13 cellular contexts compared by ENCODE assay signal in the genomic region with DNA sequence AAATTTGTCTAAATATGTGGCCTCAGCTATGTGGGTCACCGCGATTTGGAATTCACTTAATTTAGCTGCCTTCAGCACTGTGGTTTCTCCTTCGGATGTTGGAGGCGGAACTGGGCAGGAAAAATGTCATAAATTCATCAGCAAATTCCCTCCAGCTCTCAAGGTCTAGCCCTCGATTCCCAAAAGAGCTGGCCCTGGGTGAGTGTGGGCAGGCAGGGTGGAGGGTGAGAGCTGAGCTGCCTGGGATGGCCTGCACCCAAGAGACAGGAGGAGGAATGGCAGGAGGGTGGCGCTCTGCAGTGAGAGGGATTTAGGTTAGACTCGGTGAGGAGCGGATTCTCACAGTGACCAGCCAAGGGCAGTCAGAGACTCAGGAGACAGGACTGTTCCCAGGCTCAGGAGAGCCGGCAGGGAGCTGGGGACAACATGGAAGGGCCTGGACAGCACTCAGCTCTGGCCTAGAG. TPM values are rescaled to one million over a fixed set of nuclear protein-coding genes. Genes with fewer than 3 reads are reported as not detected.
DNase-seq lines count a peak whose midpoint lies in the region; ATAC-seq and TF ChIP-seq lines count a peak whose summit lies in the region.
"Had no signal": no experiment of that assay in that cellular context is flagged by ENCODE, and none has a peak within 500 bp of the region (broad histone marks: within the 10 kb centered on the region; RNA-seq: fewer than 3 reads in every experiment).

No MANE protein-coding gene starts in this region.

- CTCF ChIA-PET in HEK293 (lab: Yijun Ruan, JAX): interaction anchor here (0.6 to 1.0 kb wide), 4 partner anchors 8 to 542 kb away, joined by 3 to 5 read pairs (median 3); no protein-coding TSS in a partner anchor

- ATAC-seq in upper lobe of right lung: no peak
- ATAC-seq in HG03571 (IDR thresholded peaks at IDR 0.05; ENCODE audit: unreplicated experiment): no peak
- ATAC-seq: activated naive CD8-positive, alpha-beta T cell treated with anti-CD3 and anti-CD28 coated beads, Interleukin-2, amount 50 U/mL, for 24 hours had no signal

- no peak for TF ChIP-seq POLR2A in breast epithelium (IDR thresholded peaks at IDR 0.05)

- POLR2A ChIA-PET in HEK293 (lab: Yijun Ruan, JAX): no interaction called here

- H3K27ac ChIP-seq in HEK293 (ENCODE audit: extremely low read depth, low read depth, low read length) (no peak overlapping the region), breast epithelium (peak overlapping the region; percentile 86 to 94), right atrium auricular region (peak overlapping the region; percentile 72 to 75), upper lobe of right lung (peak overlapping the region; percentile 6)
- H3K27ac ChIP-seq in effector memory CD4-positive, alpha-beta T cell (ENCODE audit: insufficient read depth, low read length, poor library complexity, severe bottlenecking): no peak overlapping the region

- H3K4me1 ChIP-seq in HEK293 (ENCODE audit: control insufficient read depth, insufficient read depth, low read length) (no peaks in the 10 kb centered on the region), breast epithelium (peaks cover 0 to 21% of the 10 kb centered on the region in 2 donors), right atrium auricular region (peaks cover 0 to 38% of the 10 kb centered on the region in 2 donors), upper lobe of right lung (peaks cover 19% of the 10 kb centered on the region)
- H3K4me1 ChIP-seq in effector memory CD4-positive, alpha-beta T cell (ENCODE audit: control insufficient read depth, insufficient read depth, low read length, poor library complexity, severe bottlenecking): no peaks in the 10 kb centered on the region

- no peaks in the 10 kb centered on the region for H3K27me3 ChIP-seq in breast epithelium
- no peaks in the 10 kb centered on the region for H3K27me3 ChIP-seq in right atrium auricular region
- H3K27me3 ChIP-seq in upper lobe of right lung: no peaks in the 10 kb centered on the region
- H3K27me3 ChIP-seq in effector memory CD4-positive, alpha-beta T cell (replicated peaks; ENCODE audit: control insufficient read depth, insufficient read depth, low read length, poor library complexity, severe bottlenecking): no peaks in the 10 kb centered on the region
- H3K27me3 ChIP-seq: MG63 had no signal

- TF ChIP-seq CTCF in HEK293 (tag by site-specific recombination; IDR thresholded peaks at IDR 0.05) (no peak), breast epithelium (IDR thresholded peaks at IDR 0.05) (no peak), right atrium auricular region (IDR thresholded peaks at IDR 0.05) (peak in 1 of 2 donors; percentile 20), upper lobe of right lung (IDR thresholded peaks at IDR 0.05) (no peak)

- peak in 1 of 2 donors; percentile 72 for DNase-seq in breast epithelium (ENCODE audit: low spot score in 2 of 2)
- DNase-seq in right atrium auricular region (ENCODE audit: low spot score): no peak
- DNase-seq in upper lobe of right lung: no peak
- no peak for DNase-seq in NCI-H1436 treated with DMSO at 0.1 percent for 48 hours (lab: John Stamatoyannopoulos, UW)
- no peak for DNase-seq in NCI-H2081 (lab: John Stamatoyannopoulos, UW)
- DNase-seq in effector memory CD4-positive, alpha-beta T cell: no peak
- DNase-seq: activated naive CD8-positive, alpha-beta T cell treated with anti-CD3 and anti-CD28 coated beads, Interleukin-2, amount 50 U/mL, for 24 hours; H7; NCI-H526 had no signal

- H3K9me3 ChIP-seq in HEK293 (ENCODE audit: control insufficient read depth, insufficient read depth, low read depth, low read length): no peaks in the 10 kb centered on the region
- no peaks in the 10 kb centered on the region for H3K9me3 ChIP-seq in breast epithelium
- no peaks in the 10 kb centered on the region for H3K9me3 ChIP-seq in right atrium auricular region
- H3K9me3 ChIP-seq in upper lobe of right lung: no peaks in the 10 kb centered on the region
- no peaks in the 10 kb centered on the region for H3K9me3 ChIP-seq in effector memory CD4-positive, alpha-beta T cell (ENCODE audit: control insufficient read depth, low read length)
- H3K9me3 ChIP-seq: MG63 had no signal

- H3K36me3 ChIP-seq in HEK293 (ENCODE audit: control insufficient read depth in 2 of 2, insufficient read depth in 1 of 2, low read length in 2 of 2): no peaks in the 10 kb centered on the region
- no peaks in the 10 kb centered on the region for H3K36me3 ChIP-seq in breast epithelium
- H3K36me3 ChIP-seq in right atrium auricular region: peaks cover 18% of the 10 kb centered on the region
- no peaks in the 10 kb centered on the region for H3K36me3 ChIP-seq in upper lobe of right lung
- H3K36me3 ChIP-seq in effector memory CD4-positive, alpha-beta T cell (ENCODE audit: control insufficient read depth, insufficient read depth, low read length): no peaks in the 10 kb centered on the region

- no peak overlapping the region for H3K4me3 ChIP-seq in HEK293 (ENCODE audit: low read depth, low read length)
- peak overlapping the region in 2 of 3 donors; percentile 22 to 28 for H3K4me3 ChIP-seq in breast epithelium
- no peak overlapping the region for H3K4me3 ChIP-seq in right atrium auricular region
- no peak overlapping the region for H3K4me3 ChIP-seq in upper lobe of right lung
- no peak overlapping the region for H3K4me3 ChIP-seq in effector memory CD4-positive, alpha-beta T cell (ENCODE audit: insufficient read depth, low read depth, low read length, poor library complexity, severe bottlenecking)
- H3K4me3 ChIP-seq: MG63, skin epidermis had no signal

- intact Hi-C loops in breast epithelium (cut with DNase I; ENCODE audit: low total_unique reads): no loop called here
- intact Hi-C loops in upper lobe of right lung (cut with DNase I): no loop called here

TF ChIP-seq in HEK293, 187 proteins besides CTCF, POLR2A, EP300 and RAD21:
- TF ChIP-seq SP7 (tag by site-specific recombination; IDR thresholded peaks at IDR 0.05) (no peak), EGR2 (tag by site-specific recombination; IDR thresholded peaks at IDR 0.05; ENCODE audit: low read depth) (peak; percentile 95), ZFHX2 (tag by site-specific recombination; conservative IDR thresholded peaks at IDR 0.05) (peak; percentile 81), SP3 (tag by site-specific recombination; IDR thresholded peaks at IDR 0.05) (no peak)
- TF ChIP-seq, protein P1, sequence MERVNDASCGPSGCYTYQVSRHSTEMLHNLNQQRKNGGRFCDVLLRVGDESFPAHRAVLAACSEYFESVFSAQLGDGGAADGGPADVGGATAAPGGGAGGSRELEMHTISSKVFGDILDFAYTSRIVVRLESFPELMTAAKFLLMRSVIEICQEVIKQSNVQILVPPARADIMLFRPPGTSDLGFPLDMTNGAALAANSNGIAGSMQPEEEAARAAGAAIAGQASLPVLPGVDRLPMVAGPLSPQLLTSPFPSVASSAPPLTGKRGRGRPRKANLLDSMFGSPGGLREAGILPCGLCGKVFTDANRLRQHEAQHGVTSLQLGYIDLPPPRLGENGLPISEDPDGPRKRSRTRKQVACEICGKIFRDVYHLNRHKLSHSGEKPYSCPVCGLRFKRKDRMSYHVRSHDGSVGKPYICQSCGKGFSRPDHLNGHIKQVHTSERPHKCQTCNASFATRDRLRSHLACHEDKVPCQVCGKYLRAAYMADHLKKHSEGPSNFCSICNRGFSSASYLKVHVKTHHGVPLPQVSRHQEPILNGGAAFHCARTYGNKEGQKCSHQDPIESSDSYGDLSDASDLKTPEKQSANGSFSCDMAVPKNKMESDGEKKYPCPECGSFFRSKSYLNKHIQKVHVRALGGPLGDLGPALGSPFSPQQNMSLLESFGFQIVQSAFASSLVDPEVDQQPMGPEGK (tag by site-specific recombination; IDR thresholded peaks at IDR 0.05): no peak

RNA-seq across cellular contexts. Expression of a gene that starts 57.1 kb away (rescaled TPM):
- total RNA-seq in breast epithelium (10 to 100 TPM; 48.5 to 82.7 (median 60.0) TPM), right atrium auricular region (10 to 100 TPM; 33.1 to 55.3 TPM), upper lobe of right lung (42.3 TPM)

Comparison
In these comparisons a context has a peak if more than half of its experiments do, and no peak if none do; other contexts are left out.
1. H3K27ac ChIP-seq: peak in breast epithelium (2 of 2), right atrium auricular region (2 of 2) and upper lobe of right lung (single experiment); none in HEK293 (single experiment) and effector memory CD4-positive, alpha-beta T cell (single experiment).
2. H3K4me3 ChIP-seq: peak in breast epithelium (2 of 3); none in HEK293 (single experiment), right atrium auricular region (0 of 2), upper lobe of right lung (single experiment) and effector memory CD4-positive, alpha-beta T cell (single experiment).